ENCODE assay signal across 15 cellular contexts in the genomic region with DNA sequence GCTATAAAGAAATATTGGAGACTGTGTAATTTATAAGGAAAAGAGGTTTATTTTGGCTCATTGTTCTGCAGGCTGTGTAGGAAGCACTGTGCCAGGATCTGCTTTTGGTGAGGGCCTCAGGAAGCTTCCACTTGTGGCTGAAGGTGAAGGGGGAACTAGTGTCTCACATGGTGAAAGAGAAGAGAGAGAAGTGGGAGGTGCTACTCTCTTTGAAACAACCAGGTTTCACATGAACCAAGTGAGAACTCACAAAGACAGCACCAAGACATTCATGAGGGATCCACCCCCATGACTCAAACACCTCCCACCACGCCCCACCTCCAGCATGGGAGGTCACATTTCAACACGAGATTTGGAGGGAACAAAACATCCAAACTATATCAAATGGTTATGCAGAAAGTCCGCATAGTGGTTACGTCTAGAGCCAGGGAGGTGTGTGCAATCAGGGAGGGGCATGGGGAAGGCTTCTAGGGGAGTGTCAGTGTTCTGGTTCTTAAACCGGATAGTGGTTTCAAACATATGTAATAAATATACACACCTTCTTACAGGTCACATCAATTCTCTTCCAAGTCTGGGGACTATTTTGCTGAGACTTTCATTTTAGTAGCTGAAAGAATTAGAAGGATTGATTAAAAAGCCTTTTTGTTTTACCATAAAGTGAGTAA.
DNase-seq lines count a peak whose midpoint lies in the region; TF ChIP-seq lines count a peak whose summit lies in the region.
"Had no signal": no experiment of that assay in that cellular context is flagged by ENCODE, and none has a peak within 500 bp of the region (broad histone marks: within the 10 kb centered on the region; RNA-seq: fewer than 3 reads in every experiment).

No MANE protein-coding gene starts in this region.

- DNase-seq in H9 (no peak), NCI-H69 (lab: John Stamatoyannopoulos, UW) (peak; percentile 34), trophoblast cell (peak in 1 of 2 donors; percentile 34), suprapubic skin (ENCODE audit: low spot score in 2 of 2) (no peak), NOMO-1 treated with DMSO at 0.1 percent for 48 hours (lab: John Stamatoyannopoulos, UW; ENCODE audit: unreplicated experiment) (no peak)
- DNase-seq in stimulated activated CD4-positive, alpha-beta T cell treated with anti-CD3 and anti-CD28 coated beads, Interleukin-2, amount 100 ng/mL, for 48 hours, result no peak
- DNase-seq: BE2C, MV-4-11, NCI-H1417 treated with DMSO at 0.1 percent for 48 hours, NCI-H2029, NCI-H2171 treated with DMSO at 0.1 percent for 48 hours, RPMI8226, SJCRH30, SW 1271 had no signal

- H3K23me2 ChIP-seq in H9 (ENCODE audit: insufficient read length, low read depth, low read length, poor library complexity, severe bottlenecking), result no peaks in the 10 kb centered on the region

- no peak overlapping the region for H3K9ac ChIP-seq in H9 (ENCODE audit: extremely low read depth, insufficient read length, low read length)
- no peak overlapping the region for H3K9ac ChIP-seq in trophoblast cell (ENCODE audit: low read length)

- no peak overlapping the region for H4K8ac ChIP-seq in H9 (replicated peaks; ENCODE audit: insufficient read length, low read depth, low read length)
- H4K8ac ChIP-seq in trophoblast cell (ENCODE audit: low read depth, low read length), result no peak overlapping the region

- H2AK5ac ChIP-seq in H9 (ENCODE audit: insufficient read length, low read length) (no peak overlapping the region), trophoblast cell (ENCODE audit: low read length) (no peak overlapping the region)

- H3K4me1 ChIP-seq in H9 (ENCODE audit: insufficient read depth, low read length) (peaks cover 22% of the 10 kb centered on the region), trophoblast cell (ENCODE audit: control insufficient read depth in 1 of 2, insufficient read depth in 2 of 2, low read length in 2 of 2) (peaks cover 14 to 21% of the 10 kb centered on the region in 2 experiments), suprapubic skin (peaks cover 26% of the 10 kb centered on the region)
- H3K4me1 ChIP-seq: SJCRH30 had no signal

- no peak overlapping the region for H2BK15ac ChIP-seq in H9 (ENCODE audit: low read depth, low read length)

- no peak overlapping the region for H4K5ac ChIP-seq in H9 (ENCODE audit: insufficient read length, low read depth, low read length)

- H3K18ac ChIP-seq in H9 (ENCODE audit: insufficient read length, low read depth, low read length) (no peak overlapping the region), trophoblast cell (ENCODE audit: low read length) (no peak overlapping the region)

- H3K4me3 ChIP-seq in trophoblast cell (ENCODE audit: low read depth, low read length), result no peak overlapping the region
- no peak overlapping the region for H3K4me3 ChIP-seq in suprapubic skin
- H3K4me3 ChIP-seq: SJCRH30 had no signal

- H3K79me2 ChIP-seq in H9 (ENCODE audit: insufficient read depth, low read length), result peaks cover 11% of the 10 kb centered on the region; the same call in 1 of the 2 replicates
- peaks cover 25% of the 10 kb centered on the region for H3K79me2 ChIP-seq in trophoblast cell (ENCODE audit: control insufficient read depth, insufficient read depth, low read length, poor library complexity)

- no peak overlapping the region for H3K56ac ChIP-seq in H9 (ENCODE audit: insufficient read length, low read depth, low read length)

- H3K27ac ChIP-seq in H9 (ENCODE audit: insufficient read length, low read depth, low read length) (no peak overlapping the region), trophoblast cell (ENCODE audit: low read depth, low read length) (no peak overlapping the region), suprapubic skin (no peak overlapping the region)
- H3K27ac ChIP-seq: SJCRH30 had no signal

- H2BK5ac ChIP-seq in H9 (ENCODE audit: insufficient read length, low read length) (no peak overlapping the region), trophoblast cell (ENCODE audit: low read depth, low read length, poor library complexity) (no peak overlapping the region)

- no peak overlapping the region for H3T11ph ChIP-seq in H9 (ENCODE audit: low read length)

- H3K4me1 Mint-ChIP-seq in H9 (peaks cover 66 to 70% of the 10 kb centered on the region in 2 experiments), brain (peaks cover 80% of the 10 kb centered on the region)

- no peak overlapping the region for H3K4me2 ChIP-seq in H9 (ENCODE audit: insufficient read depth, insufficient read length, low read length)
- H3K4me2 ChIP-seq in trophoblast cell (ENCODE audit: low read length), result no peak overlapping the region

- H3K79me1 ChIP-seq in H9 (ENCODE audit: insufficient read depth, low read depth, low read length, poor library complexity, severe bottlenecking) (peaks cover 3% of the 10 kb centered on the region), trophoblast cell (ENCODE audit: low read length) (no peaks in the 10 kb centered on the region)

- no peak overlapping the region for H4K12ac ChIP-seq in trophoblast cell (ENCODE audit: low read depth, low read length)

- TF ChIP-seq POLR2A in suprapubic skin (IDR thresholded peaks at IDR 0.05), result no peak

- no peak overlapping the region for H2BK120ac ChIP-seq in H9 (ENCODE audit: low read depth, low read length, poor library complexity, severe bottlenecking)
- no peak overlapping the region for H2BK120ac ChIP-seq in trophoblast cell (ENCODE audit: insufficient read depth, low read length, poor library complexity)

- H3K36me3 ChIP-seq in trophoblast cell (ENCODE audit: control insufficient read depth in 1 of 2, insufficient read depth in 2 of 2, low read length in 2 of 2), result no peaks in the 10 kb centered on the region
- H3K36me3 ChIP-seq in suprapubic skin, result no peaks in the 10 kb centered on the region
- H3K36me3 ChIP-seq: BE2C had no signal

- no peak overlapping the region for H4K91ac ChIP-seq in H9 (ENCODE audit: insufficient read length, low read depth, low read length)
- H4K91ac ChIP-seq in trophoblast cell (ENCODE audit: low read depth, low read length), result no peak overlapping the region

- H2BK12ac ChIP-seq in H9 (ENCODE audit: insufficient read length, low read depth, low read length), result no peak overlapping the region
- H2BK12ac ChIP-seq in trophoblast cell (ENCODE audit: low read length), result no peak overlapping the region

- TF ChIP-seq CTCF in H9 (conservative IDR thresholded peaks at IDR 0.05), result no peak
- no peak for TF ChIP-seq CTCF in brain (conservative IDR thresholded peaks at IDR 0.05)
- TF ChIP-seq CTCF in suprapubic skin (IDR thresholded peaks at IDR 0.05), result no peak

- H4K20me1 ChIP-seq in H9 (ENCODE audit: control insufficient read depth, insufficient read depth, insufficient read length), result no peaks in the 10 kb centered on the region

- no peaks in the 10 kb centered on the region for H3K27me3 ChIP-seq in H9 (ENCODE audit: insufficient read depth, low read length)
- H3K27me3 ChIP-seq in trophoblast cell (ENCODE audit: insufficient read depth, low read length), result no peaks in the 10 kb centered on the region
- H3K27me3 ChIP-seq in suprapubic skin, result no peaks in the 10 kb centered on the region
- H3K27me3 ChIP-seq: BE2C, SJCRH30 had no signal

- no peak overlapping the region for H2BK20ac ChIP-seq in H9 (ENCODE audit: low read depth, low read length, poor library complexity, severe bottlenecking)

- H3K27ac Mint-ChIP-seq in H9 (peak overlapping the region in 2 of 3 experiments; percentile 25 to 65; a peak in 2 of 7 replicates), brain (peak overlapping the region in 3 of 5 experiments; percentile 0 to 82 (median 18))

- peaks cover 6 to 11% of the 10 kb centered on the region in 2 experiments; a peak in 4 of 5 replicates for H3K9me3 Mint-ChIP-seq in H9
- peaks cover 0 to 10% (median 4%) of the 10 kb centered on the region in 5 experiments for H3K9me3 Mint-ChIP-seq in brain

- no peak overlapping the region for H3K4ac ChIP-seq in H9 (ENCODE audit: low read depth, low read length)
- peak overlapping the region; percentile 30 for H3K4ac ChIP-seq in trophoblast cell (ENCODE audit: low read depth, low read length)

- H3K4me3 Mint-ChIP-seq in H9, result peak overlapping the region in 1 of 2 experiments; percentile 19; a peak in 1 of 5 replicates
- H3K4me3 Mint-ChIP-seq in brain, result peak overlapping the region in 1 of 5 experiments; percentile 25

- TF ChIP-seq EP300 in suprapubic skin (IDR thresholded peaks at IDR 0.05), result no peak

- H3K27me3 Mint-ChIP-seq in H9 (ENCODE audit: low read depth) (no peaks in the 10 kb centered on the region), brain (no peaks in the 10 kb centered on the region)

- no CpG with 5 or more reads among the region's 5 CpGs for WGBS in H9 (ENCODE audit: extremely low coverage, insufficient read length, low lambda C conversion rate)
- WGBS in trophoblast cell (ENCODE audit: extremely low coverage, insufficient coverage, insufficient read length), result no CpG with 5 or more reads among the region's 5 CpGs
- WGBS in suprapubic skin, result 82% methylated on average over 5 of the region's 5 CpGs

- H3K9me3 ChIP-seq in H9 (ENCODE audit: control insufficient read depth, low read depth, low read length) (no peaks in the 10 kb centered on the region), trophoblast cell (ENCODE audit: insufficient read depth, low read depth, low read length) (no peaks in the 10 kb centered on the region), suprapubic skin (no peaks in the 10 kb centered on the region)
- H3K9me3 ChIP-seq: BE2C, SJCRH30 had no signal

- no peak overlapping the region for H3K23ac ChIP-seq in H9 (ENCODE audit: insufficient read length, low read depth, low read length)
- H3K23ac ChIP-seq in trophoblast cell (ENCODE audit: low read length), result no peak overlapping the region

- peaks cover 9 to 12% (median 12%) of the 10 kb centered on the region in 3 experiments; a peak in 6 of 7 replicates for H3K36me3 Mint-ChIP-seq in H9 (ENCODE audit: insufficient read depth in 1 of 3, low read depth in 3 of 3)
- peaks cover 13% of the 10 kb centered on the region for H3K36me3 Mint-ChIP-seq in brain

- H3K14ac ChIP-seq in H9 (ENCODE audit: insufficient read depth, low read length) (no peak overlapping the region), trophoblast cell (ENCODE audit: low read length) (no peak overlapping the region)

- H2AFZ ChIP-seq in H9 (ENCODE audit: low read length) (no peak overlapping the region), trophoblast cell (ENCODE audit: insufficient read depth, low read length, poor library complexity) (no peak overlapping the region)
